ENCODE assay signal across 24 cellular contexts in genomic region chr4:36549256-36549655, GRCh38.
"Had no signal": no experiment of that assay in that cellular context is flagged by ENCODE, and none has a peak within 500 bp of the region (broad histone marks: within the 10 kb centered on the region; RNA-seq: fewer than 3 reads in every experiment).

No MANE protein-coding gene starts in this region.

- H3K9me3 ChIP-seq: colonic mucosa, esophagus squamous epithelium, suprapubic skin, transverse colon, upper lobe of right lung, uterus had no signal

- H3K27me3 ChIP-seq: colonic mucosa, esophagus squamous epithelium, suprapubic skin, transverse colon, upper lobe of right lung, uterus had no signal

- H3K36me3 ChIP-seq: colonic mucosa, esophagus squamous epithelium, suprapubic skin, transverse colon, upper lobe of right lung, uterus had no signal

- H3K79me2 ChIP-seq: parathyroid adenoma had no signal

- H3K4me1 ChIP-seq: colonic mucosa, parathyroid adenoma, suprapubic skin, transverse colon, upper lobe of right lung, uterus had no signal

- H2AFZ ChIP-seq: parathyroid adenoma had no signal

- ATAC-seq: left lobe of liver; natural killer cell; sciatic nerve; stimulated activated naive CD8-positive, alpha-beta T cell treated with anti-CD3 and anti-CD28 coated beads, Interleukin-15, amount 100 ng/mL, for 72 hours; upper lobe of right lung had no signal

- H3K27ac ChIP-seq: colonic mucosa, esophagus squamous epithelium, parathyroid adenoma, suprapubic skin, transverse colon, upper lobe of right lung, uterus had no signal

- DNase-seq: colonic mucosa; effector memory CD4-positive, alpha-beta T cell; erythroblast; esophagus squamous epithelium; hypothalamus; kidney; natural killer cell; stimulated activated CD4-positive, alpha-beta T cell treated with anti-CD3 and anti-CD28 coated beads, Interleukin-12 subunit alpha, Interleukin-12 subunit beta, amount 100 ng/mL, for 4 hours; stimulated activated CD4-positive, alpha-beta T cell treated with anti-CD3 and anti-CD28 coated beads, Interleukin-1b, Interleukin-23, amount 100 ng/mL, for 48 hours; stimulated activated CD4-positive, alpha-beta T cell treated with anti-CD3 and anti-CD28 coated beads, Interleukin-4, amount 100 ng/mL, for 1 hour; stimulated activated CD8-positive, alpha-beta memory T cell treated with anti-CD3 and anti-CD28 coated beads, Interleukin-4, amount 100 ng/mL, for 48 hours; stimulated activated naive CD4-positive, alpha-beta T cell; stimulated activated naive CD8-positive, alpha-beta T cell treated with anti-CD3 and anti-CD28 coated beads, Interleukin-15, amount 100 ng/mL, for 72 hours; transverse colon; upper lobe of right lung; uterus had no signal

- H3K4me2 ChIP-seq: smooth muscle cell had no signal

- FAIRE-seq: endothelial cell of umbilical vein, frontal cortex, kidney had no signal

- H3K9ac ChIP-seq: parathyroid adenoma had no signal

- H3K4me3 ChIP-seq: colonic mucosa, esophagus squamous epithelium, lung, smooth muscle cell, suprapubic skin, transverse colon, upper lobe of right lung, uterus had no signal
